Comparison of ENCODE assay signal across 8 cellular contexts in genomic region chr1:220527279-220528048, GRCh38. TPM values are rescaled to one million over a fixed set of nuclear protein-coding genes. Genes with fewer than 3 reads are reported as not detected.
DNase-seq lines count a peak whose midpoint lies in the region; ATAC-seq and TF ChIP-seq lines count a peak whose summit lies in the region.

No MANE protein-coding gene starts in this region.

- peaks cover 4% of the 10 kb centered on the region for H3K36me3 Mint-ChIP-seq in T-helper 2 cell treated with Interferon-gamma antibody and Interleukin-4, amounts not matched to agents 5 μg/mL and 100 μg/mL, for 36 hours (ENCODE audit: low read depth)
- H3K36me3 Mint-ChIP-seq in naive B cell: peaks cover 0 to 9% of the 10 kb centered on the region in 2 donors

- peaks cover 12% of the 10 kb centered on the region for H3K4me1 Mint-ChIP-seq in T-helper 2 cell treated with Interferon-gamma antibody and Interleukin-4, amounts not matched to agents 5 μg/mL and 100 μg/mL, for 36 hours (ENCODE audit: low read depth)
- peaks cover 14 to 18% (median 16%) of the 10 kb centered on the region in 3 donors for H3K4me1 Mint-ChIP-seq in naive B cell

- TF ChIP-seq CTCF in fibroblast of lung (conservative IDR thresholded peaks at IDR 0.05 in 1 of 2, IDR thresholded peaks at IDR 0.05 in 1 of 2; ENCODE audit: low read depth in 1 of 2, low read length in 2 of 2): no peak

- in situ Hi-C loops in G401 (cut with HindIII; ENCODE audit: low sequenced_read_pairs): no loop called here

- H3K4me1 ChIP-seq in fibroblast of lung (ENCODE audit: control insufficient read depth, extremely low read depth, insufficient read depth, low read length): no peaks in the 10 kb centered on the region

- peaks cover 63% of the 10 kb centered on the region for H3K27me3 Mint-ChIP-seq in T-helper 2 cell treated with Interferon-gamma antibody and Interleukin-4, amounts not matched to agents 5 μg/mL and 100 μg/mL, for 36 hours (ENCODE audit: low read depth)
- H3K27me3 Mint-ChIP-seq in naive B cell: peaks cover 62 to 72% (median 65%) of the 10 kb centered on the region in 3 donors

- peaks cover 9% of the 10 kb centered on the region for H3K27me3 ChIP-seq in fibroblast of lung (ENCODE audit: control insufficient read depth, insufficient read depth, low read length)

- ATAC-seq in HG02759 (IDR thresholded peaks at IDR 0.05; ENCODE audit: unreplicated experiment) (peak; percentile 39), naive B cell (ENCODE audit: low read depth in 2 of 2) (peak; percentile 17 to 34)

- peak overlapping the region; percentile 41 to 71 (median 68) for H3K4me3 ChIP-seq in fibroblast of lung (replicated peaks in 1 of 4; ENCODE audit: control extremely low read depth in 1 of 4, insufficient read depth in 1 of 4, low read depth in 3 of 4, low read length in 4 of 4)

- H3K27ac Mint-ChIP-seq in T-helper 2 cell treated with Interferon-gamma antibody and Interleukin-4, amounts not matched to agents 5 μg/mL and 100 μg/mL, for 36 hours: peak overlapping the region; percentile 11
- peak overlapping the region in 3 of 6 donors; percentile 8 to 53 (median 8) for H3K27ac Mint-ChIP-seq in naive B cell

- DNase-seq in G401 (ENCODE audit: low spot score) (peak; percentile 88), fibroblast of lung (ENCODE audit: low read depth in 2 of 2) (peak in 1 of 2 donors; percentile 34), naive B cell (no peak), HK-2 (ENCODE audit: unreplicated experiment) (no peak)
- no peak for DNase-seq in T-helper 2 cell treated with Interferon-gamma antibody and Interleukin-4, amounts not matched to agents 5 μg/mL and 100 μg/mL, for 36 hours (ENCODE audit: low spot score)
- DNase-seq in activated CD4-positive, CD25-positive, alpha-beta regulatory T cell treated with anti-CD3 and anti-CD28 coated beads, Interleukin-2, amount 50 U/mL, for 72 hours: no peak
- no peak for DNase-seq in stimulated activated CD4-positive, alpha-beta T cell treated with anti-CD3 and anti-CD28 coated beads, Interleukin-4, amount 100 ng/mL, for 4 hours

- peak overlapping the region; percentile 28 for H3K4me2 ChIP-seq in fibroblast of lung (ENCODE audit: extremely low read depth, insufficient read depth, low read length)

- no peaks in the 10 kb centered on the region for H3K9me3 Mint-ChIP-seq in T-helper 2 cell treated with Interferon-gamma antibody and Interleukin-4, amounts not matched to agents 5 μg/mL and 100 μg/mL, for 36 hours
- H3K9me3 Mint-ChIP-seq in naive B cell: peaks cover 0 to 14% (median 0%) of the 10 kb centered on the region in 7 donors

- H2AFZ ChIP-seq in fibroblast of lung (ENCODE audit: low read length): peak overlapping the region; percentile 23

- no peaks in the 10 kb centered on the region for H3K9me3 ChIP-seq in fibroblast of lung (ENCODE audit: control insufficient read depth, insufficient read depth, low read depth, low read length)

- no peaks in the 10 kb centered on the region for H3K36me3 ChIP-seq in fibroblast of lung (ENCODE audit: control insufficient read depth, insufficient read depth, low read length)

- no peaks in the 10 kb centered on the region for H3K79me2 ChIP-seq in fibroblast of lung (ENCODE audit: control insufficient read depth, insufficient read depth, low read length)

- H3K4me3 Mint-ChIP-seq in T-helper 2 cell treated with Interferon-gamma antibody and Interleukin-4, amounts not matched to agents 5 μg/mL and 100 μg/mL, for 36 hours: peak overlapping the region; percentile 80
- H3K4me3 Mint-ChIP-seq in naive B cell: peak overlapping the region; percentile 76 to 92 (median 87)

- no peaks in the 10 kb centered on the region for H4K20me1 ChIP-seq in fibroblast of lung (ENCODE audit: control insufficient read depth, extremely low read depth, insufficient read depth, low read length)

- no peak overlapping the region for H3K27ac ChIP-seq in fibroblast of lung (ENCODE audit: insufficient read depth, low read length)

- peak overlapping the region; percentile 65 for H3K9ac ChIP-seq in fibroblast of lung (ENCODE audit: insufficient read depth, low read length)

RNA-seq across cellular contexts. Expression of gene MARK1, which starts 0.5 kb away (rescaled TPM):
- total RNA-seq in G401 (2014; rRNA removed; shearing (Covaris generic)): 4.0 and 6.4 TPM in 2 replicates
- total RNA-seq in fibroblast of lung: 0.99 and 2.1 TPM in 2 replicates
- 1.1 TPM in 2 replicates for polyA plus RNA-seq in fibroblast of lung
- polyA plus RNA-seq in fibroblast of lung (2012): 0.83 and 1.0 TPM in 2 replicates
- polyA minus RNA-seq in fibroblast of lung (ENCODE audit: low replicate concordance): 0.08 and 0.11 TPM in 2 replicates
- under 1 TPM in 2 of 6 donors, not detected in 4; 0.09 to 0.10 TPM for polyA plus RNA-seq in naive B cell (ENCODE audit: low read depth in 6 of 6)
